23 cellular contexts compared by ENCODE assay signal in genomic region chr5:119706049-119706448, GRCh38.
A peak's percentile ranks its signal among the peaks of the same experiment; 100 is the strongest.
DNase-seq lines count a peak whose midpoint lies in the region; ATAC-seq and TF ChIP-seq lines count a peak whose summit lies in the region.
"Had no signal": no experiment of that assay in that cellular context is flagged by ENCODE, and none has a peak within 500 bp of the region (broad histone marks: within the 10 kb centered on the region; RNA-seq: fewer than 3 reads in every experiment).

No MANE protein-coding gene starts in this region.

- no peaks in the 10 kb centered on the region for H3F3A ChIP-seq in GM23338 (replicated peaks; ENCODE audit: low read depth)

- H3K79me1 ChIP-seq in mesenchymal stem cell (replicated peaks; ENCODE audit: low read length, poor library complexity, severe bottlenecking): no peaks in the 10 kb centered on the region

- no peak overlapping the region for H3K4ac ChIP-seq in mesenchymal stem cell (ENCODE audit: low read depth in 1 of 2, low read length in 2 of 2)

- H3K36me3 ChIP-seq in GM23338 (ENCODE audit: insufficient read depth) (no peaks in the 10 kb centered on the region), endodermal cell (ENCODE audit: control insufficient read depth, insufficient read depth, low read length) (no peaks in the 10 kb centered on the region), mesenchymal stem cell (ENCODE audit: control insufficient read depth in 1 of 2, insufficient read depth in 2 of 2, low read depth in 1 of 2, low read length in 2 of 2) (no peaks in the 10 kb centered on the region), transverse colon (no peaks in the 10 kb centered on the region)
- H3K36me3 ChIP-seq: BE2C; BLaER1 treated with 17β-estradiol and CSF1 and Interleukin-3, amounts not matched to agents 10 nM and 100 nM; HAP-1 had no signal

- no peak overlapping the region for H2BK15ac ChIP-seq in mesenchymal stem cell (ENCODE audit: low read depth, poor library complexity, severe bottlenecking)

- TF ChIP-seq POLR2A in transverse colon (IDR thresholded peaks at IDR 0.05): no peak

- no peak overlapping the region for H3K27ac ChIP-seq in GM23338 (ENCODE audit: low read depth)
- no peak overlapping the region for H3K27ac ChIP-seq in endodermal cell (ENCODE audit: low read depth, low read length)
- no peak overlapping the region for H3K27ac ChIP-seq in mesenchymal stem cell (ENCODE audit: low read length, poor library complexity, severe bottlenecking)
- H3K27ac ChIP-seq in transverse colon: peak overlapping the region in 3 of 4 donors; percentile 50 to 66 (median 55)
- H3K27ac ChIP-seq in right cardiac atrium (ENCODE audit: low read length): no peak overlapping the region
- H3K27ac ChIP-seq: A549; BLaER1 treated with 17β-estradiol and CSF1 and Interleukin-3, amounts not matched to agents 10 nM and 100 nM had no signal

- no peak overlapping the region for H3K27ac Mint-ChIP-seq in GM23338
- peak overlapping the region; percentile 84 for H3K27ac Mint-ChIP-seq in endodermal cell
- H3K27ac Mint-ChIP-seq: CD4-positive, alpha-beta T cell; CD8-positive, alpha-beta memory T cell; HFFc6 had no signal

- H3K18ac ChIP-seq in mesenchymal stem cell (ENCODE audit: low read depth in 1 of 2, low read length in 2 of 2): no peak overlapping the region

- H3K9me3 ChIP-seq in endodermal cell (ENCODE audit: control insufficient read depth, low read length): peaks cover 18% of the 10 kb centered on the region
- H3K9me3 ChIP-seq in mesenchymal stem cell (ENCODE audit: control insufficient read depth, low read length): peaks cover 6% of the 10 kb centered on the region
- peaks cover 0 to 3% of the 10 kb centered on the region in 2 donors for H3K9me3 ChIP-seq in transverse colon
- H3K9me3 ChIP-seq in right cardiac atrium (ENCODE audit: control insufficient read depth, low read length): no peaks in the 10 kb centered on the region
- H3K9me3 ChIP-seq: A549; BE2C; BLaER1 treated with 17β-estradiol and CSF1 and Interleukin-3, amounts not matched to agents 10 nM and 100 nM; HAP-1 had no signal

- no peaks in the 10 kb centered on the region for H3K27me3 Mint-ChIP-seq in GM23338 (ENCODE audit: insufficient read depth, low read depth, poor library complexity)
- peaks cover 25% of the 10 kb centered on the region for H3K27me3 Mint-ChIP-seq in endodermal cell (ENCODE audit: insufficient read depth)

- no peak overlapping the region for H3K4me3 ChIP-seq in GM23338
- no peak overlapping the region for H3K4me3 ChIP-seq in endodermal cell (ENCODE audit: low read length)
- no peak overlapping the region for H3K4me3 ChIP-seq in mesenchymal stem cell (ENCODE audit: insufficient read depth in 1 of 2, low read depth in 1 of 2, low read length in 2 of 2)
- H3K4me3 ChIP-seq in transverse colon: no peak overlapping the region
- H3K4me3 ChIP-seq in right cardiac atrium (ENCODE audit: low read length): no peak overlapping the region
- H3K4me3 ChIP-seq: A549; BLaER1 treated with 17β-estradiol and CSF1 and Interleukin-3, amounts not matched to agents 10 nM and 100 nM; HAP-1 had no signal

- H3K4me2 ChIP-seq in GM23338 (no peak overlapping the region), mesenchymal stem cell (ENCODE audit: low read length, poor library complexity, severe bottlenecking) (no peak overlapping the region)
- H3K4me2 ChIP-seq: A549; BLaER1 treated with 17β-estradiol and CSF1 and Interleukin-3, amounts not matched to agents 10 nM and 100 nM had no signal

- no peak overlapping the region for H3K14ac ChIP-seq in mesenchymal stem cell (ENCODE audit: low read length in 2 of 2)

- H2AFZ ChIP-seq in GM23338 (peak overlapping the region; percentile 83), mesenchymal stem cell (ENCODE audit: low read depth, low read length) (peak overlapping the region; percentile 23)

- H3K4me1 Mint-ChIP-seq in GM23338 (peaks cover 4% of the 10 kb centered on the region; the same call in 2 of the 3 replicates), endodermal cell (peaks cover 23% of the 10 kb centered on the region)
- H3K4me1 Mint-ChIP-seq: CD14-positive monocyte; CD8-positive, alpha-beta memory T cell had no signal

- no peak overlapping the region for H2BK120ac ChIP-seq in mesenchymal stem cell (ENCODE audit: low read depth, low read length)

- H4K8ac ChIP-seq in mesenchymal stem cell (ENCODE audit: low read length): no peak overlapping the region

- H4K20me1 ChIP-seq in GM23338 (replicated peaks; ENCODE audit: insufficient read depth): no peaks in the 10 kb centered on the region
- H4K20me1 ChIP-seq: BLaER1 treated with 17β-estradiol and CSF1 and Interleukin-3, amounts not matched to agents 10 nM and 100 nM had no signal

- intact Hi-C loops in transverse colon (cut with DNase I; ENCODE audit: low total_unique reads): no loop called here
- intact Hi-C loops in right cardiac atrium (cut with DNase I): no loop called here

- ATAC-seq in GM23338 (no peak), right cardiac atrium (no peak), HG02610 (IDR thresholded peaks at IDR 0.05; ENCODE audit: unreplicated experiment) (no peak)
- ATAC-seq: A549 had no signal

- in situ Hi-C loops in transverse colon (cut with MboI; ENCODE audit: low pct_ligation_motif_present in 1 of 4, low pct_unique_long_range_greater_than_20kb in 1 of 4, low sequenced_read_pairs in 3 of 4): no loop called here

- H3K36me3 Mint-ChIP-seq in GM23338 (ENCODE audit: low read depth) (no peaks in the 10 kb centered on the region), endodermal cell (ENCODE audit: low read depth) (no peaks in the 10 kb centered on the region)
- H3K36me3 Mint-ChIP-seq: CD14-positive monocyte; CD8-positive, alpha-beta memory T cell had no signal

- H3K4me3 Mint-ChIP-seq in GM23338: no peak overlapping the region
- H3K4me3 Mint-ChIP-seq in endodermal cell: no peak overlapping the region
- H3K4me3 Mint-ChIP-seq: CD14-positive monocyte; CD4-positive, alpha-beta T cell; CD8-positive, alpha-beta memory T cell; HFFc6 had no signal

- H3K27me3 ChIP-seq in GM23338 (ENCODE audit: insufficient read depth) (no peaks in the 10 kb centered on the region), endodermal cell (ENCODE audit: control insufficient read depth, insufficient read depth, low read length, poor library complexity, severe bottlenecking) (no peaks in the 10 kb centered on the region), mesenchymal stem cell (ENCODE audit: control insufficient read depth in 1 of 2, insufficient read depth in 1 of 2, low read length in 2 of 2) (no peaks in the 10 kb centered on the region), transverse colon (no peaks in the 10 kb centered on the region), right cardiac atrium (ENCODE audit: control insufficient read depth, insufficient read depth) (no peaks in the 10 kb centered on the region)
- H3K27me3 ChIP-seq: BE2C; BLaER1 treated with 17β-estradiol and CSF1 and Interleukin-3, amounts not matched to agents 10 nM and 100 nM had no signal

- H3K4me1 ChIP-seq in GM23338 (ENCODE audit: insufficient read depth) (no peaks in the 10 kb centered on the region), endodermal cell (ENCODE audit: control insufficient read depth, insufficient read depth, low read length) (no peaks in the 10 kb centered on the region), mesenchymal stem cell (ENCODE audit: control insufficient read depth, insufficient read depth, low read depth, low read length) (no peaks in the 10 kb centered on the region), transverse colon (peaks cover 0 to 13% (median 3%) of the 10 kb centered on the region in 4 donors), right cardiac atrium (ENCODE audit: control insufficient read depth, insufficient read depth, low read length) (no peaks in the 10 kb centered on the region)
- H3K4me1 ChIP-seq: A549, BE2C, HAP-1 had no signal

- H2BK5ac ChIP-seq in mesenchymal stem cell (ENCODE audit: low read depth, low read length, poor library complexity, severe bottlenecking): no peak overlapping the region

- H4K91ac ChIP-seq in mesenchymal stem cell (ENCODE audit: low read length): no peak overlapping the region

- H3K9me3 Mint-ChIP-seq in GM23338: no peaks in the 10 kb centered on the region
- peaks cover 23% of the 10 kb centered on the region for H3K9me3 Mint-ChIP-seq in endodermal cell

- H3K79me2 ChIP-seq in GM23338 (replicated peaks; ENCODE audit: insufficient read depth): no peaks in the 10 kb centered on the region

- H3K9me2 ChIP-seq in GM23338 (ENCODE audit: insufficient read depth): peaks cover 4% of the 10 kb centered on the region; the same call in 1 of the 2 replicates

- H3K9ac ChIP-seq in endodermal cell (ENCODE audit: extremely low read depth, low read length, poor library complexity, severe bottlenecking) (no peak overlapping the region), mesenchymal stem cell (ENCODE audit: low read length) (no peak overlapping the region)
- H3K9ac ChIP-seq: BLaER1 treated with 17β-estradiol and CSF1 and Interleukin-3, amounts not matched to agents 10 nM and 100 nM had no signal

- no peak overlapping the region for H2AK5ac ChIP-seq in mesenchymal stem cell (ENCODE audit: low read length, severe bottlenecking)

- no peak for TF ChIP-seq CTCF in GM23338 (conservative IDR thresholded peaks at IDR 0.05; ENCODE audit: low read depth in 2 of 2)
- TF ChIP-seq CTCF in endodermal cell (conservative IDR thresholded peaks at IDR 0.05): no peak
- no peak for TF ChIP-seq CTCF in transverse colon (IDR thresholded peaks at IDR 0.05)

- DNase-seq in GM23338 (ENCODE audit: low spot score) (no peak), endodermal cell (peak; percentile 53), mesenchymal stem cell (no peak), transverse colon (peak; percentile 44), right cardiac atrium (no peak), cerebellum (ENCODE audit: low spot score) (no peak)
- DNase-seq: 8988T; ACHN; AML-193; BE2C; CD4-positive, alpha-beta T cell; CD8-positive, alpha-beta memory T cell; DMS 273 treated with DMSO at 0.1 percent for 48 hours; DMS79; EL; GF-D8; GOT3; HFFc6 had no signal

- no peak overlapping the region for H3K23ac ChIP-seq in mesenchymal stem cell (ENCODE audit: low read length in 2 of 2)

- H2BK12ac ChIP-seq in mesenchymal stem cell (ENCODE audit: low read length in 2 of 2): no peak overlapping the region

- 90 to 92% methylated on average over 2 to 9 of the region's 9 CpGs for whole genome bisulfite sequencing in endodermal cell (ENCODE audit: insufficient coverage in 1 of 2, insufficient read length in 1 of 2), 2 experiments
- WGBS in mesenchymal stem cell: 95% methylated on average over 8 of the region's 9 CpGs
- WGBS in transverse colon (ENCODE audit: low coverage in 1 of 2), 2 donors: 53 to 58% methylated on average over 6 to 9 of the region's 9 CpGs
- 86% methylated on average over 9 of the region's 9 CpGs for WGBS in right cardiac atrium

- no peak for TF ChIP-seq EP300 in transverse colon (IDR thresholded peaks at IDR 0.05; ENCODE audit: low read depth)

Comparison
In these comparisons a context has a peak if more than half of its experiments do, and no peak if none do; other contexts are left out.
1. DNase-seq: peak in endodermal cell (single experiment) and transverse colon (single experiment); none in GM23338 (single experiment), mesenchymal stem cell (single experiment), right cardiac atrium (0 of 3) and cerebellum (single experiment).
2. H3K27ac ChIP-seq: peak in transverse colon (3 of 4); none in GM23338 (single experiment), endodermal cell (single experiment), mesenchymal stem cell (single experiment) and right cardiac atrium (single experiment).